ENCODE assay signal across 2 cellular contexts in genomic region chr1:29639156-29639736, GRCh38.
TF ChIP-seq lines count a peak whose summit lies in the region.

No MANE protein-coding gene starts in this region.

TF ChIP-seq in K562, 482 proteins besides CTCF, POLR2A, EP300 and RAD21:
- TF ChIP-seq ZKSCAN1 (IDR thresholded peaks at IDR 0.05; ENCODE audit: low read depth, low read length) (peak; percentile 78), ZNF699 (CRISPR knock-in tag; IDR thresholded peaks at IDR 0.05; ENCODE audit: insufficient replicate concordance) (no peak)
TF ChIP-seq in K562: peak in this region for 1.

TF ChIP-seq in SK-N-SH, 30 proteins besides CTCF, POLR2A, EP300 and RAD21:
- no peak for TF ChIP-seq FOXM1 (IDR thresholded peaks at IDR 0.05; ENCODE audit: low read depth)
- no peak for TF ChIP-seq ELF1 (IDR thresholded peaks at IDR 0.05)
- no peak for TF ChIP-seq PBX3 (IDR thresholded peaks at IDR 0.05)
- TF ChIP-seq FOXJ3 (CRISPR knock-in tag; IDR thresholded peaks at IDR 0.05): no peak
- TF ChIP-seq MAX (IDR thresholded peaks at IDR 0.05; ENCODE audit: low read depth): no peak
- no peak for TF ChIP-seq FOSL2 (IDR thresholded peaks at IDR 0.05; ENCODE audit: borderline replicate concordance, low read depth)
- no peak for TF ChIP-seq SMC3 (IDR thresholded peaks at IDR 0.05; ENCODE audit: low read depth, low read length)
- no peak for TF ChIP-seq SIN3A (IDR thresholded peaks at IDR 0.05; ENCODE audit: borderline replicate concordance, low read depth, low read length)
- TF ChIP-seq MXI1 (IDR thresholded peaks at IDR 0.05; ENCODE audit: low read depth, low read length): no peak
- no peak for TF ChIP-seq YY1 (IDR thresholded peaks at IDR 0.05; ENCODE audit: low read depth)
